ENCODE assay signal across 30 cellular contexts in the genomic region with DNA sequence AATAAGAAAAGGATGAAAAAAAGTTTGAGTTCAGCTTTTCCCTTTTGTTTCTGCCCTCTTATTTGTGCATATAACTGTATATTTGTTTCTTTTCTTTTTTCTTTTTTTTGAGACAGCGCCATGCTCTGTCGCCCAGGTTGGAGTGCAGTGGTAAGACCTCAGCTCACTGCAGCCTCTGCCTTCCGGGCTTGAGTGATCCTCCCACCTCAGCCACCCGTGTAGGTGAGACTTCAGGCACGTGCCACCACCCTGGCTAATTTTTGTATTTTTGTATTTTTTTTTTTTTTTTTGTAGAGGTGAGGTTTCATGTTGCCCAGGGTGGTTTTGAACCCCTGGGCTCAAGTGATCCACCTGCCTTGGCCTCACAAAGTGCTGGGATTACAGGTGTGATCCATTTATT.
"Had no signal": no experiment of that assay in that cellular context is flagged by ENCODE, and none has a peak within 500 bp of the region (broad histone marks: within the 10 kb centered on the region; RNA-seq: fewer than 3 reads in every experiment).

No MANE protein-coding gene starts in this region.

- H3K4me2 ChIP-seq: hepatocyte, smooth muscle cell had no signal

- H3K9me3 Mint-ChIP-seq: naive thymus-derived CD4-positive, alpha-beta T cell had no signal

- H2AFZ ChIP-seq: hepatocyte had no signal

- H3K27ac ChIP-seq: coronary artery, esophagus muscularis mucosa, foreskin keratinocyte, gastroesophageal sphincter, heart left ventricle, hepatocyte, prostate gland, right atrium auricular region, stomach, tibial artery, upper lobe of left lung had no signal

- H3K27me3 Mint-ChIP-seq: naive thymus-derived CD4-positive, alpha-beta T cell had no signal

- H3K27ac Mint-ChIP-seq: mesothelial cell of epicardium; naive thymus-derived CD4-positive, alpha-beta T cell; nephron had no signal

- H3K9me3 ChIP-seq: esophagus muscularis mucosa, gastroesophageal sphincter, heart left ventricle, mucosa of descending colon, prostate gland, right atrium auricular region, stomach, tibial artery, upper lobe of left lung had no signal

- H3K27me3 ChIP-seq: esophagus muscularis mucosa, foreskin keratinocyte, gastroesophageal sphincter, heart left ventricle, hepatocyte, right atrium auricular region, stomach, tibial artery, upper lobe of left lung had no signal

- ATAC-seq: foreskin keratinocyte; gastroesophageal sphincter; heart left ventricle; left colon; mucosa of descending colon; naive thymus-derived CD4-positive, alpha-beta T cell; sciatic nerve had no signal

- H3K36me3 ChIP-seq: gastroesophageal sphincter, prostate gland, right atrium auricular region had no signal

- H3K4me1 ChIP-seq: prostate gland, upper lobe of left lung had no signal

- H3K4me3 ChIP-seq: coronary artery, esophagus muscularis mucosa, gastroesophageal sphincter, heart left ventricle, hepatocyte, lung, mucosa of descending colon, prostate gland, right atrium auricular region, smooth muscle cell, stomach, tibial artery, upper lobe of left lung had no signal

- H3K4me3 Mint-ChIP-seq: mesothelial cell of epicardium; naive thymus-derived CD4-positive, alpha-beta T cell; nephron had no signal

- DNase-seq: dermis blood vessel endothelial cell; effector memory CD4-positive, alpha-beta T cell; foreskin keratinocyte; heart left ventricle; islet precursor cell; kidney glomerular epithelial cell; left colon; mesenchymal stem cell; mucosa of descending colon; naive thymus-derived CD4-positive, alpha-beta T cell; nucleus accumbens; stimulated activated CD4-positive, alpha-beta T cell treated with anti-CD3 and anti-CD28 coated beads, Interleukin-12 subunit alpha, Interleukin-12 subunit beta, amount 100 ng/mL, for 4 hours; stimulated activated CD4-positive, alpha-beta T cell treated with anti-CD3 and anti-CD28 coated beads, Interleukin-1b, Interleukin-23, amount 100 ng/mL, for 48 hours; stimulated activated CD4-positive, alpha-beta T cell treated with anti-CD3 and anti-CD28 coated beads, Interleukin-4, amount 100 ng/mL, for 1 hour; stimulated activated CD8-positive, alpha-beta memory T cell treated with anti-CD3 and anti-CD28 coated beads, Interleukin-4, amount 100 ng/mL, for 48 hours; stimulated activated naive CD4-positive, alpha-beta T cell treated with Interleukin-2 at 50 U/mL for 16 hours; stomach; tibial artery; upper lobe of left lung had no signal
